ENCODE assay signal across 9 cellular contexts in the genomic region with DNA sequence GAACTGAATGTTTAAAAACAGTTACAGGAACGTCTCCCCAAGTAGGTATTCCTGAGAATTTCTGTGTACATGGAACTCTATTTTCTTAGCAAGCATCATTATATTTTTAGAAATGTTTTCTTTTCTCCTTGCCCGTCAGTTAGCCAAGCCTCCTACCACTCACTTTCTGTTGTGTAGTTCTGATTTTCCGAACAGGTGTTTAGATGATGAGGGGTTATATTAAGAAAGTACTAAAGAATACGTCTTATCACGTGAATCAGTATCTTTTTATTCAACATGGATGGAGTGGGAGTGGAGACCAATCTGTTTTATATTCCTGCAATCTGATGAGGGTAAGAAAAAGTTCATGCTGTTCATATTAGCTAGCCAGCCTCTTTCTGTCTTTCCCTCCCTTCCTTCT. TPM values are rescaled to one million over a fixed set of nuclear protein-coding genes. Genes with fewer than 3 reads are reported as not detected.
A peak's percentile ranks its signal among the peaks of the same experiment; 100 is the strongest.
DNase-seq lines count a peak whose midpoint lies in the region; ATAC-seq and TF ChIP-seq lines count a peak whose summit lies in the region.
"Had no signal": no experiment of that assay in that cellular context is flagged by ENCODE, and none has a peak within 500 bp of the region (broad histone marks: within the 10 kb centered on the region; RNA-seq: fewer than 3 reads in every experiment).

No MANE protein-coding gene starts in this region.

- peak overlapping the region; percentile 76 for H3K4me3 Mint-ChIP-seq in activated CD4-positive, alpha-beta T cell treated with anti-CD3 and anti-CD28 coated beads, Interleukin-2, amount 10 ng/mL, durations not matched to agents 24 days and 14 days

- H3K4me1 Mint-ChIP-seq in activated CD4-positive, alpha-beta T cell treated with anti-CD3 and anti-CD28 coated beads, Interleukin-2, amount 10 ng/mL, durations not matched to agents 24 days and 14 days = peaks cover 79% of the 10 kb centered on the region

- no peaks in the 10 kb centered on the region for H3K9me3 ChIP-seq in effector memory CD4-positive, alpha-beta T cell (ENCODE audit: control insufficient read depth, low read length)
- no peaks in the 10 kb centered on the region for H3K9me3 ChIP-seq in gastrocnemius medialis

- H3K27me3 ChIP-seq in effector memory CD4-positive, alpha-beta T cell (replicated peaks; ENCODE audit: control insufficient read depth, insufficient read depth, low read length, poor library complexity, severe bottlenecking) = no peaks in the 10 kb centered on the region
- H3K27me3 ChIP-seq in gastrocnemius medialis = no peaks in the 10 kb centered on the region

- no peaks in the 10 kb centered on the region for H3K27me3 Mint-ChIP-seq in activated CD4-positive, alpha-beta T cell treated with anti-CD3 and anti-CD28 coated beads, Interleukin-2, amount 10 ng/mL, durations not matched to agents 24 days and 14 days

- peak overlapping the region; percentile 91 for H3K27ac Mint-ChIP-seq in activated CD4-positive, alpha-beta T cell treated with anti-CD3 and anti-CD28 coated beads, Interleukin-2, amount 10 ng/mL, durations not matched to agents 24 days and 14 days

- H3K9me3 Mint-ChIP-seq in activated CD4-positive, alpha-beta T cell treated with anti-CD3 and anti-CD28 coated beads, Interleukin-2, amount 10 ng/mL, durations not matched to agents 24 days and 14 days = no peaks in the 10 kb centered on the region

- intact Hi-C loops in activated CD4-positive, alpha-beta T cell treated with anti-CD3 and anti-CD28 coated beads, Interleukin-2, amount 10 ng/mL, durations not matched to agents 24 days and 14 days (cut with micrococcal nuclease) = loop anchor here (1.0 kb wide), 2 partner anchors 28 to 156 kb away; no protein-coding TSS in a partner anchor
- intact Hi-C loops in gastrocnemius medialis (cut with DNase I; ENCODE audit: low total_unique reads) = loop anchor here (5.0 to 10.0 kb wide), 4 partner anchors 82 to 289 kb away; no protein-coding TSS in a partner anchor

- in situ Hi-C loops in gastrocnemius medialis (cut with MboI; ENCODE audit: low sequenced_read_pairs in 4 of 4) = no loop called here

- TF ChIP-seq CTCF in gastrocnemius medialis (IDR thresholded peaks at IDR 0.05 in 4 of 5, conservative IDR thresholded peaks at IDR 0.05 in 1 of 5) = no peak

- no peak overlapping the region for H3K27ac ChIP-seq in effector memory CD4-positive, alpha-beta T cell (ENCODE audit: insufficient read depth, low read length, poor library complexity, severe bottlenecking)
- peak overlapping the region; percentile 85 to 92 (median 88) for H3K27ac ChIP-seq in gastrocnemius medialis

- peaks cover 6% of the 10 kb centered on the region for H3K36me3 ChIP-seq in effector memory CD4-positive, alpha-beta T cell (ENCODE audit: control insufficient read depth, insufficient read depth, low read length)
- no peaks in the 10 kb centered on the region for H3K36me3 ChIP-seq in gastrocnemius medialis

- ATAC-seq in gastrocnemius medialis = peak in 1 of 2 donors; percentile 6
- ATAC-seq in activated CD4-positive, CD25-positive, alpha-beta regulatory T cell treated with anti-CD3 and anti-CD28 coated beads, Interleukin-2, amount 50 U/mL, for 24 hours = no peak

- no peak for DNase-seq in activated CD4-positive, alpha-beta T cell treated with anti-CD3 and anti-CD28 coated beads, Interleukin-2, amount 10 ng/mL, durations not matched to agents 24 days and 14 days
- no peak for DNase-seq in activated CD4-positive, alpha-beta T cell treated with anti-CD3 and anti-CD28 coated beads for 48 hours
- DNase-seq in NCI-H69 (lab: John Stamatoyannopoulos, UW) (peak; percentile 28), gastrocnemius medialis (no peak), HK-2 (ENCODE audit: unreplicated experiment) (no peak), SW480 (ENCODE audit: low spot score) (no peak)
- DNase-seq in effector memory CD4-positive, alpha-beta T cell = no peak
- DNase-seq: effector CD8-positive, alpha-beta T cell had no signal

- peaks cover 31% of the 10 kb centered on the region for H3K4me1 ChIP-seq in effector memory CD4-positive, alpha-beta T cell (ENCODE audit: control insufficient read depth, insufficient read depth, low read length, poor library complexity, severe bottlenecking)
- H3K4me1 ChIP-seq in gastrocnemius medialis = peaks cover 86 to 89% of the 10 kb centered on the region in 2 donors

- peak; percentile 25 to 44 for TF ChIP-seq POLR2A in gastrocnemius medialis (IDR thresholded peaks at IDR 0.05)

- H3K4me3 ChIP-seq in effector memory CD4-positive, alpha-beta T cell (ENCODE audit: insufficient read depth, low read depth, low read length, poor library complexity, severe bottlenecking) = peak overlapping the region; percentile 11
- peak overlapping the region in 1 of 4 donors; percentile 9 for H3K4me3 ChIP-seq in gastrocnemius medialis

- peaks cover 47% of the 10 kb centered on the region for H3K36me3 Mint-ChIP-seq in activated CD4-positive, alpha-beta T cell treated with anti-CD3 and anti-CD28 coated beads, Interleukin-2, amount 10 ng/mL, durations not matched to agents 24 days and 14 days (ENCODE audit: low read depth)

RNA-seq across cellular contexts. Expression of a gene that starts 29.4 kb away (rescaled TPM):
- 171 and 172 TPM in 2 replicates for total RNA-seq in activated CD4-positive, alpha-beta T cell treated with anti-CD3 and anti-CD28 coated beads, Interleukin-2, amount 10 ng/mL, durations not matched to agents 24 days and 14 days
- 10 to 100 TPM; 33.1 to 66.2 (median 48.5) TPM for total RNA-seq in gastrocnemius medialis
